10 cellular contexts compared by ENCODE assay signal in the genomic region with DNA sequence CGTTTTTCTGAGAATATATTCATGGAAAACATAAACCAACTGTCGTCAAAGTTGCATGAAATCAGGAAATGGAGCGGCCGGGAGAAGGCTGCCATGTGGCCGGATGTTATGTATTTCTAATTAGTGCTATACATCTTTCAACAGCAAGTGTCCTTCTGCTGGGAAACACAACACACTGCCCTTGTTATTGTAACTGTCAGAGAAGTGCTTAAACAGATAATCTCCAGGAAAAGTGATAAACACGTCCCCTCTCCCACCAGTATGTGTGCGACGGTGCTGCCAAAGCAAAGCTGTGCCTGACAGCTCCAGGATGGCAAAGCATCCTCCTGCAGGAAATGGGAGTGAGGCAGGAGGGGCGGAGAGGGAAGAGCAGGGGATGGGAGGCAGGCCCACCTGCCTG.
A peak's percentile ranks its signal among the peaks of the same experiment; 100 is the strongest.
DNase-seq lines count a peak whose midpoint lies in the region; ATAC-seq, FAIRE-seq and TF ChIP-seq lines count a peak whose summit lies in the region.
"Had no signal": no experiment of that assay in that cellular context is flagged by ENCODE, and none has a peak within 500 bp of the region (broad histone marks: within the 10 kb centered on the region; RNA-seq: fewer than 3 reads in every experiment).

No MANE protein-coding gene starts in this region.

- H3K4me1 Mint-ChIP-seq in nephron (peaks cover 65% of the 10 kb centered on the region), type B pancreatic cell (ENCODE audit: unreplicated experiment) (peaks cover 37% of the 10 kb centered on the region)

- CTCF ChIA-PET in PC-9 (lab: Charles Lee) = no interaction called here

- H3K4me2 ChIP-seq in PC-9 = peak overlapping the region; percentile 37

- H3K9me3 Mint-ChIP-seq in nephron (no peaks in the 10 kb centered on the region), type B pancreatic cell (no peaks in the 10 kb centered on the region)

- H3K4me3 Mint-ChIP-seq in nephron (no peak overlapping the region), type B pancreatic cell (no peak overlapping the region)

- peaks cover 4% of the 10 kb centered on the region; the same call in 1 of the 2 replicates for H3K9me3 ChIP-seq in PC-9 (ENCODE audit: insufficient read depth, low read depth)
- no peaks in the 10 kb centered on the region for H3K9me3 ChIP-seq in mucosa of descending colon

- H3K4me3 ChIP-seq in ACC112 (ENCODE audit: low read depth, low read length) (no peak overlapping the region), PC-9 (no peak overlapping the region), mucosa of descending colon (no peak overlapping the region)

- no peak for FAIRE-seq in GM12892 (lab: Jason Lieb, UNC)

- intact Hi-C loops in PC-9 (cut with micrococcal nuclease; ENCODE audit: unreplicated experiment) (no loop called here), mucosa of descending colon (cut with DNase I, micrococcal nuclease) (no loop called here)

- H3K36me3 ChIP-seq in ACC112 (ENCODE audit: insufficient read depth, low read length) (peaks cover 28% of the 10 kb centered on the region), PC-9 (ENCODE audit: low read depth) (0 out of 2 replicates have a peak, but pooled peaks cover 8% of the 10 kb centered on the region), mucosa of descending colon (ENCODE audit: low read depth) (no peaks in the 10 kb centered on the region)

- TF ChIP-seq CTCF in PC-9 (conservative IDR thresholded peaks at IDR 0.05) (no peak), nephron (IDR thresholded peaks at IDR 0.05; ENCODE audit: unreplicated experiment in 3 of 3) (no peak), mucosa of descending colon (IDR thresholded peaks at IDR 0.05) (no peak), type B pancreatic cell (conservative IDR thresholded peaks at IDR 0.05) (no peak)

- H3K27ac Mint-ChIP-seq in nephron (peak overlapping the region; percentile 47 to 97 (median 91)), type B pancreatic cell (no peak overlapping the region)

- no peaks in the 10 kb centered on the region for H3K27me3 ChIP-seq in ACC112 (ENCODE audit: insufficient read depth, low read length)
- H3K27me3 ChIP-seq in PC-9 (ENCODE audit: insufficient read depth, low read depth) = no peaks in the 10 kb centered on the region

- no peak for ATAC-seq in mucosa of descending colon
- no peak for ATAC-seq in HG02938 (IDR thresholded peaks at IDR 0.05; ENCODE audit: unreplicated experiment)

- no peak for DNase-seq in PC-9
- peak; percentile 93 for DNase-seq in dermis blood vessel endothelial cell
- DNase-seq in mucosa of descending colon = no peak
- DNase-seq in type B pancreatic cell (ENCODE audit: extremely low spot score, unreplicated experiment) = no peak
- no peak for DNase-seq in GM12892 (ENCODE audit: insufficient read length)
- DNase-seq: NCI-H774, nucleus accumbens had no signal

- H3K27me3 Mint-ChIP-seq in nephron (ENCODE audit: low read depth) (no peaks in the 10 kb centered on the region), type B pancreatic cell (no peaks in the 10 kb centered on the region)

- no peaks in the 10 kb centered on the region for H3K9me2 ChIP-seq in PC-9 (ENCODE audit: insufficient read depth)

- H4K20me1 ChIP-seq in PC-9 (ENCODE audit: insufficient read depth) = no peaks in the 10 kb centered on the region

- POLR2A ChIA-PET in PC-9 (lab: Charles Lee; ENCODE audit: unreplicated experiment) = no interaction called here

- peak overlapping the region; percentile 87 for H3K27ac ChIP-seq in ACC112 (ENCODE audit: low read depth, low read length)
- H3K27ac ChIP-seq in PC-9 = peak overlapping the region; percentile 80

- H3K79me2 ChIP-seq in ACC112 (ENCODE audit: control insufficient read depth, insufficient read depth, low read length, unreplicated experiment) (no peaks in the 10 kb centered on the region), PC-9 (ENCODE audit: low read depth) (no peaks in the 10 kb centered on the region; the same call in 1 of the 2 replicates)

- H3K4me1 ChIP-seq in ACC112 (ENCODE audit: control insufficient read depth, insufficient read depth, low read length, unreplicated experiment) (peaks cover 32% of the 10 kb centered on the region), PC-9 (replicated peaks; ENCODE audit: insufficient read depth) (peaks cover 56% of the 10 kb centered on the region), mucosa of descending colon (ENCODE audit: low read depth) (no peaks in the 10 kb centered on the region)

- H3F3A ChIP-seq in PC-9 (ENCODE audit: insufficient read depth, low read depth) = peaks cover 45% of the 10 kb centered on the region

- H2AFZ ChIP-seq in ACC112 (ENCODE audit: low read length, unreplicated experiment) (no peak overlapping the region), PC-9 (no peak overlapping the region)

- H3K36me3 Mint-ChIP-seq in nephron (ENCODE audit: low read depth) (peaks cover 54% of the 10 kb centered on the region), type B pancreatic cell (peaks cover 42% of the 10 kb centered on the region)

- no peak for TF ChIP-seq POLR2A in GM12892 (IDR thresholded peaks at IDR 0.05; ENCODE audit: low read depth, low read length)

- BruUV-seq in PC-9 (replicated peaks; lab: Mats Ljungman, UMichigan) = no TSS peak
